ENCODE assay signal across 12 cellular contexts in genomic region chr9:122356627-122357026, GRCh38. TPM values are rescaled to one million over a fixed set of nuclear protein-coding genes. Genes with fewer than 3 reads are reported as not detected.
DNase-seq lines count a peak whose midpoint lies in the region; ATAC-seq, FAIRE-seq and TF ChIP-seq lines count a peak whose summit lies in the region.
"Had no signal": no experiment of that assay in that cellular context is flagged by ENCODE, and none has a peak within 500 bp of the region (broad histone marks: within the 10 kb centered on the region; RNA-seq: fewer than 3 reads in every experiment).

No MANE protein-coding gene starts in this region.

- TF ChIP-seq EP300 in HepG2 (IDR thresholded peaks at IDR 0.05; ENCODE audit: low read depth in 2 of 2, low read length in 2 of 2) (no peak), HepG2 (CRISPR knock-in tag; IDR thresholded peaks at IDR 0.05; ENCODE audit: borderline replicate concordance) (no peak)

- no peaks in the 10 kb centered on the region for H3K79me2 ChIP-seq in HepG2 (ENCODE audit: insufficient read depth, low read length)

- DNase-seq in HepG2 (ENCODE audit: low spot score) (no peak), right lobe of liver (no peak), Panc1 (ENCODE audit: low read depth, low spot score) (no peak), epithelial cell of proximal tubule (ENCODE audit: low read depth) (no peak), thyroid gland (no peak), midbrain (lab: John Stamatoyannopoulos, UW) (no peak)
- no peak for DNase-seq in stimulated activated naive CD4-positive, alpha-beta T cell treated with Interleukin-2 at 50 U/mL for 16 hours (lab: John Stamatoyannopoulos, UW)
- DNase-seq: stimulated activated naive CD8-positive, alpha-beta T cell treated with anti-CD3 and anti-CD28 coated beads, Interleukin-15, amount 100 ng/mL, for 72 hours; T-helper 9 cell had no signal

- H4K20me1 ChIP-seq in HepG2 (ENCODE audit: insufficient read depth, low read length) = no peaks in the 10 kb centered on the region

- H2AFZ ChIP-seq in HepG2 (ENCODE audit: low read length) = no peak overlapping the region

- H3K27me3 ChIP-seq in HepG2 (ENCODE audit: control insufficient read depth in 1 of 2, insufficient read depth in 2 of 2, low read length in 2 of 2) (no peaks in the 10 kb centered on the region), right lobe of liver (no peaks in the 10 kb centered on the region), Panc1 (ENCODE audit: control insufficient read depth, insufficient read depth, low read length) (no peaks in the 10 kb centered on the region), thyroid gland (no peaks in the 10 kb centered on the region)

- in situ Hi-C loops in HepG2 (cut with HindIII; ENCODE audit: extremely low pct_ligation_motif_present, low pct_unique_long_range_greater_than_20kb) (loop anchor here (25.0 kb wide), 1 partner anchor 456 kb away; the partner anchor contains the start of gene OR1K1), Panc1 (cut with HindIII; ENCODE audit: low pct_unique_long_range_greater_than_20kb, low sequenced_read_pairs) (no loop called here)

- H3K4me3 ChIP-seq in HepG2 (replicated peaks in 1 of 3; ENCODE audit: insufficient read depth in 1 of 3, low read depth in 2 of 3, low read length in 3 of 3) = no peak overlapping the region
- no peak overlapping the region for H3K4me3 ChIP-seq in right lobe of liver
- no peak overlapping the region for H3K4me3 ChIP-seq in Panc1 (ENCODE audit: low read depth in 2 of 2, low read length in 2 of 2)
- no peak overlapping the region for H3K4me3 ChIP-seq in epithelial cell of proximal tubule (ENCODE audit: low read depth, low read length)
- no peak overlapping the region for H3K4me3 ChIP-seq in thyroid gland (replicated peaks in 1 of 3)

- H3K36me3 ChIP-seq in HepG2 (replicated peaks in 1 of 2; ENCODE audit: control insufficient read depth in 1 of 2, insufficient read depth in 2 of 2, low read length in 2 of 2) = no peaks in the 10 kb centered on the region
- no peaks in the 10 kb centered on the region for H3K36me3 ChIP-seq in right lobe of liver
- H3K36me3 ChIP-seq in Panc1 (ENCODE audit: control insufficient read depth, insufficient read depth, low read length) = no peaks in the 10 kb centered on the region
- no peaks in the 10 kb centered on the region for H3K36me3 ChIP-seq in thyroid gland

- no peak overlapping the region for H3K9ac ChIP-seq in HepG2 (ENCODE audit: insufficient read depth, low read depth, low read length)

- FAIRE-seq in HepG2 (lab: Jason Lieb, UNC) = no peak
- FAIRE-seq: GM19239 had no signal

- TF ChIP-seq CTCF in HepG2 (CRISPR knock-in tag; IDR thresholded peaks at IDR 0.05) (peak; percentile 10; the same call in 1 of the 2 replicates), right lobe of liver (IDR thresholded peaks at IDR 0.05) (peak in 1 of 4 donors; percentile 8), Panc1 (IDR thresholded peaks at IDR 0.05) (0 out of 2 replicates have a peak, but pooled peaks have one; percentile 28), epithelial cell of proximal tubule (conservative IDR thresholded peaks at IDR 0.05; ENCODE audit: low read depth, low read length) (peak; percentile 51), thyroid gland (IDR thresholded peaks at IDR 0.05) (peak in 1 of 6 experiments; percentile 6)

- CTCF ChIA-PET in HepG2 (lab: Yijun Ruan, JAX; ENCODE audit: low intra/inter-chr PET ratio, low total read pairs) (interaction anchor here (1.0 kb wide), 1 partner anchor 232 kb away, joined by 3 read pairs; no protein-coding TSS in a partner anchor), Panc1 (lab: Charles Lee) (no interaction called here)

- H3K9me3 ChIP-seq in HepG2 (ENCODE audit: low read length) (no peaks in the 10 kb centered on the region), right lobe of liver (no peaks in the 10 kb centered on the region), Panc1 (ENCODE audit: control insufficient read depth, insufficient read depth, low read depth, low read length) (no peaks in the 10 kb centered on the region), thyroid gland (no peaks in the 10 kb centered on the region)

- BruUV-seq in HepG2 (replicated peaks; lab: Mats Ljungman, UMichigan) (no TSS peak), Panc1 (replicated peaks; lab: Mats Ljungman, UMichigan) (no TSS peak)

- TF ChIP-seq POLR2A in HepG2 (IDR thresholded peaks at IDR 0.05; ENCODE audit: insufficient read depth in 1 of 2, low read depth in 2 of 2, low read length in 2 of 2) (no peak), right lobe of liver (IDR thresholded peaks at IDR 0.05) (no peak), thyroid gland (IDR thresholded peaks at IDR 0.05) (no peak)

- WGBS in HepG2 (ENCODE audit: low lambda C conversion rate) = 3% methylated on average over 2 of the region's 2 CpGs
- 17% methylated on average over 2 of the region's 2 CpGs for WGBS in right lobe of liver (ENCODE audit: insufficient coverage, low coverage, low lambda C conversion rate, missing lambda C conversion rate)
- WGBS in thyroid gland, 2 donors = 26 to 40% methylated on average over 2 of the region's 2 CpGs

- no peak overlapping the region for H3K4me2 ChIP-seq in HepG2 (ENCODE audit: low read depth, low read length)

- ATAC-seq in HepG2 = peak; percentile 81
- no peak for ATAC-seq in right lobe of liver
- no peak for ATAC-seq in Panc1
- no peak for ATAC-seq in GM19351 (IDR thresholded peaks at IDR 0.05; ENCODE audit: unreplicated experiment)
- ATAC-seq: stimulated activated naive CD8-positive, alpha-beta T cell treated with anti-CD3 and anti-CD28 coated beads, Interleukin-15, amount 100 ng/mL, for 72 hours had no signal

- H3K27ac ChIP-seq in HepG2 (ENCODE audit: extremely low read length, insufficient read depth, low read length) (no peak overlapping the region), right lobe of liver (no peak overlapping the region), Panc1 (ENCODE audit: low read length) (no peak overlapping the region; the same call in 1 of the 2 replicates), thyroid gland (no peak overlapping the region)
- H3K27ac ChIP-seq: epithelial cell of prostate had no signal

- no peak for TF ChIP-seq RAD21 in HepG2 (CRISPR knock-in tag; IDR thresholded peaks at IDR 0.05)

- H3K4me1 ChIP-seq in HepG2 (ENCODE audit: insufficient read depth, low read length) = no peaks in the 10 kb centered on the region
- no peaks in the 10 kb centered on the region for H3K4me1 ChIP-seq in right lobe of liver
- H3K4me1 ChIP-seq in Panc1 (ENCODE audit: control insufficient read depth, insufficient read depth, low read length) = no peaks in the 10 kb centered on the region
- no peaks in the 10 kb centered on the region for H3K4me1 ChIP-seq in thyroid gland

- intact Hi-C loops in HepG2 (cut with micrococcal nuclease; ENCODE audit: unreplicated experiment) (no loop called here), right lobe of liver (cut with DNase I) (loop anchor here in 1 of 2 donors (10.0 kb wide), 1 partner anchor 88 kb away; no protein-coding TSS in a partner anchor), Panc1 (cut with micrococcal nuclease; ENCODE audit: unreplicated experiment) (no loop called here), thyroid gland (cut with DNase I) (no loop called here)

- POLR2A ChIA-PET in HepG2 (lab: Yijun Ruan, JAX) (no interaction called here), Panc1 (lab: Charles Lee) (no interaction called here)

RNA-seq across cellular contexts. Expression of gene PTGS1, which starts 14.2 kb away (rescaled TPM):
- 0.06 and 0.07 TPM in 2 replicates for total RNA-seq in HepG2 (2016; rRNA removed; fragmentation: Illumina TruSeq; extraction: Trizol)
- total RNA-seq in HepG2 (2016; cell fraction: cytosol; rRNA removed; fragmentation: Illumina TruSeq; extraction: Trizol; ENCODE audit: low read depth) = not detected in 2 replicates
- total RNA-seq in HepG2 (2016; cell fraction: insoluble cytoplasmic fraction; rRNA removed; fragmentation: Illumina TruSeq; extraction: Trizol) = 0.11 TPM in 1 of 2 replicates, not detected in the other
- total RNA-seq in HepG2 (2016; cell fraction: membrane; rRNA removed; fragmentation: Illumina TruSeq; extraction: Trizol) = 0.03 TPM in 1 of 2 replicates, not detected in the other
- not detected in 2 replicates for total RNA-seq in HepG2 (2016; cell fraction: nucleus; rRNA removed; fragmentation: Illumina TruSeq; extraction: Trizol)
- 0.05 and 0.08 TPM in 2 replicates for polyA plus RNA-seq in HepG2 (2011; rRNA removed)
- 0.06 and 0.15 TPM in 2 replicates for polyA plus RNA-seq in HepG2 (2011; cell fraction: cytosol; rRNA removed)
- polyA plus RNA-seq in HepG2 (2011; cell fraction: nucleus; rRNA removed) = 0.09 and 0.10 TPM in 2 replicates
- 0.07 and 0.08 TPM in 2 replicates for polyA plus RNA-seq in HepG2 (2012)
- not detected in 2 replicates for polyA plus RNA-seq in HepG2 (2016; cell fraction: cytosol; fragmentation: Illumina TruSeq; extraction: Trizol; ENCODE audit: low read depth)
- not detected in 2 replicates for polyA plus RNA-seq in HepG2 (2016; cell fraction: insoluble cytoplasmic fraction; fragmentation: Illumina TruSeq; extraction: Trizol; ENCODE audit: low read depth)
- polyA plus RNA-seq in HepG2 (2016; cell fraction: membrane; fragmentation: Illumina TruSeq; extraction: Trizol; ENCODE audit: low read depth) = 0.08 TPM in 1 of 2 replicates, not detected in the other
- polyA plus RNA-seq in HepG2 (2016; cell fraction: nucleus; fragmentation: Illumina TruSeq; extraction: Trizol; ENCODE audit: insufficient read depth, low read depth) = not detected in 2 replicates
- polyA minus RNA-seq in HepG2 (2011; rRNA and poly(A)+ RNA removed; ENCODE audit: low replicate concordance) = 0.28 and 8.6 TPM in 2 replicates
- not detected in 2 replicates for polyA minus RNA-seq in HepG2 (2011; cell fraction: cytosol; rRNA and poly(A)+ RNA removed)
- polyA minus RNA-seq in HepG2 (2011; cell fraction: nucleus; rRNA and poly(A)+ RNA removed) = 0.12 TPM in 1 of 2 replicates, not detected in the other
- 1 to 10 TPM; 1.7 to 3.6 (median 2.4) TPM for total RNA-seq in right lobe of liver
- 61.2 TPM for total RNA-seq in Panc1 (2021; ENCODE audit: unreplicated experiment)
- polyA plus RNA-seq in Panc1 (2012; ENCODE audit: insufficient read length) = 77.1 TPM
- total RNA-seq in epithelial cell of proximal tubule = 2.2 and 6.0 TPM in 2 replicates
- total RNA-seq in thyroid gland = 1 to 10 TPM; 2.3 to 4.0 (median 3.5) TPM
